ENCODE assay signal across 11 cellular contexts in genomic region chr6:111683749-111684267, GRCh38.
DNase-seq lines count a peak whose midpoint lies in the region; ATAC-seq, FAIRE-seq and TF ChIP-seq lines count a peak whose summit lies in the region.
"Had no signal": no experiment of that assay in that cellular context is flagged by ENCODE, and none has a peak within 500 bp of the region (broad histone marks: within the 10 kb centered on the region; RNA-seq: fewer than 3 reads in every experiment).

No MANE protein-coding gene starts in this region.

- H2BK12ac ChIP-seq in neuronal stem cell (ENCODE audit: low read length): no peak overlapping the region

- no peak overlapping the region for H2BK120ac ChIP-seq in neuronal stem cell (ENCODE audit: low read depth, low read length)

- no peaks in the 10 kb centered on the region for H3K27me3 ChIP-seq in body of pancreas
- H3K27me3 ChIP-seq in neuronal stem cell (ENCODE audit: control insufficient read depth in 3 of 3, insufficient read depth in 3 of 3, low read depth in 1 of 3, low read length in 3 of 3): no peaks in the 10 kb centered on the region

- no peak overlapping the region for H2BK5ac ChIP-seq in neuronal stem cell (ENCODE audit: low read length)

- H3K4me3 ChIP-seq in body of pancreas (no peak overlapping the region), neuronal stem cell (ENCODE audit: low read length in 2 of 2) (no peak overlapping the region)

- peaks cover 7% of the 10 kb centered on the region for H3K4me1 ChIP-seq in body of pancreas
- peaks cover 20 to 25% of the 10 kb centered on the region in 2 donors for H3K4me1 ChIP-seq in neuronal stem cell (ENCODE audit: control insufficient read depth in 2 of 2, insufficient read depth in 1 of 2, low read depth in 1 of 2, low read length in 2 of 2)

- intact Hi-C loops in body of pancreas (cut with DNase I): no loop called here
- intact Hi-C loops in head of caudate nucleus (cut with DNase I): no loop called here

- no peak overlapping the region for H2BK15ac ChIP-seq in neuronal stem cell (ENCODE audit: low read length)

- no peak overlapping the region for H4K8ac ChIP-seq in neuronal stem cell (ENCODE audit: low read depth, low read length)

- H2AK5ac ChIP-seq in neuronal stem cell (ENCODE audit: low read depth, low read length): no peak overlapping the region

- H4K91ac ChIP-seq in neuronal stem cell (ENCODE audit: low read depth, low read length, poor library complexity): no peak overlapping the region

- no peak for TF ChIP-seq CTCF in body of pancreas (IDR thresholded peaks at IDR 0.05)

- H3K36me3 ChIP-seq in body of pancreas (replicated peaks in 1 of 2; ENCODE audit: insufficient read depth in 1 of 2, low read depth in 2 of 2): no peaks in the 10 kb centered on the region
- H3K36me3 ChIP-seq in neuronal stem cell (replicated peaks in 1 of 2; ENCODE audit: control insufficient read depth in 2 of 2, insufficient read depth in 2 of 2, low read length in 2 of 2): peaks cover 17 to 79% of the 10 kb centered on the region in 2 donors

- DNase-seq in H4 (ENCODE audit: low spot score): peak; percentile 26
- no peak for DNase-seq in body of pancreas
- peak; percentile 99 for DNase-seq in iris pigment epithelial cell (ENCODE audit: low read depth)
- no peak for DNase-seq in urothelium cell line (ENCODE audit: low spot score)
- no peak for DNase-seq in neuronal stem cell (ENCODE audit: low spot score)
- DNase-seq in NCI-H2081 treated with DMSO at 0.1 percent for 48 hours (lab: John Stamatoyannopoulos, UW): no peak
- DNase-seq in head of caudate nucleus: no peak
- DNase-seq: erythroblast; stimulated activated CD4-positive, alpha-beta T cell treated with anti-CD3 and anti-CD28 coated beads, Interleukin-15, amount 100 ng/mL, for 24 hours had no signal

- H3K27me3 Mint-ChIP-seq in stimulated activated memory B cell treated with anti-CD40 and anti-IgM and Interleukin-4, amounts not matched to agents 10 μg/mL and 1 μg/mL and 100 μg/mL, for 72 hours: no peaks in the 10 kb centered on the region

- no peak overlapping the region for H3K14ac ChIP-seq in neuronal stem cell (ENCODE audit: low read length)

- peaks cover 2% of the 10 kb centered on the region for H3K79me1 ChIP-seq in neuronal stem cell (ENCODE audit: low read depth, low read length)

- FAIRE-seq in urothelium cell line (lab: Jason Lieb, UNC): no peak
- FAIRE-seq: TTC549 had no signal

- no peak overlapping the region for H3K9ac ChIP-seq in neuronal stem cell (ENCODE audit: low read depth, low read length, poor library complexity)

- no peak overlapping the region for H3K18ac ChIP-seq in neuronal stem cell (ENCODE audit: low read length)

- 69 to 72% methylated on average over 5 of the region's 5 CpGs for WGBS in body of pancreas, 2 donors
- no CpG with 5 or more reads among the region's 5 CpGs for WGBS in neuronal stem cell (ENCODE audit: extremely low coverage in 2 of 2, insufficient read length in 2 of 2, insufficient replicate concordance in 1 of 2), 2 donors

- no peak for TF ChIP-seq POLR2A in body of pancreas (IDR thresholded peaks at IDR 0.05)

- no peaks in the 10 kb centered on the region for H3K9me3 Mint-ChIP-seq in stimulated activated memory B cell treated with anti-CD40 and anti-IgM and Interleukin-4, amounts not matched to agents 10 μg/mL and 1 μg/mL and 100 μg/mL, for 72 hours

- H3K27ac Mint-ChIP-seq in stimulated activated memory B cell treated with anti-CD40 and anti-IgM and Interleukin-4, amounts not matched to agents 10 μg/mL and 1 μg/mL and 100 μg/mL, for 72 hours: peak overlapping the region; percentile 5

- H3K4me2 ChIP-seq in neuronal stem cell (ENCODE audit: insufficient read depth, low read length, poor library complexity, severe bottlenecking): no peak overlapping the region

- no peak overlapping the region for H3K4me3 Mint-ChIP-seq in stimulated activated memory B cell treated with anti-CD40 and anti-IgM and Interleukin-4, amounts not matched to agents 10 μg/mL and 1 μg/mL and 100 μg/mL, for 72 hours

- peak; percentile 49 for ATAC-seq in body of pancreas
- no peak for ATAC-seq in stimulated activated memory B cell treated with anti-CD40 and anti-IgM and Interleukin-4, amounts not matched to agents 10 μg/mL and 1 μg/mL and 100 μg/mL, for 72 hours

- no peak overlapping the region for H2AFZ ChIP-seq in neuronal stem cell (ENCODE audit: low read length)

- no peak overlapping the region for H3K4ac ChIP-seq in neuronal stem cell (ENCODE audit: low read length)

- no peak overlapping the region for H3K23ac ChIP-seq in neuronal stem cell (ENCODE audit: low read depth, low read length, poor library complexity)

- H3K9me3 ChIP-seq in body of pancreas: no peaks in the 10 kb centered on the region
- no peaks in the 10 kb centered on the region for H3K9me3 ChIP-seq in neuronal stem cell (replicated peaks in 1 of 2; ENCODE audit: control insufficient read depth in 2 of 2, insufficient read depth in 1 of 2, low read depth in 1 of 2, low read length in 2 of 2)

- H3K36me3 Mint-ChIP-seq in stimulated activated memory B cell treated with anti-CD40 and anti-IgM and Interleukin-4, amounts not matched to agents 10 μg/mL and 1 μg/mL and 100 μg/mL, for 72 hours: peaks cover 77% of the 10 kb centered on the region

- H3K4me1 Mint-ChIP-seq in stimulated activated memory B cell treated with anti-CD40 and anti-IgM and Interleukin-4, amounts not matched to agents 10 μg/mL and 1 μg/mL and 100 μg/mL, for 72 hours: peaks cover 9% of the 10 kb centered on the region

- peak overlapping the region in 2 of 4 donors; percentile 21 to 35 for H3K27ac ChIP-seq in body of pancreas
- no peak overlapping the region for H3K27ac ChIP-seq in neuronal stem cell (replicated peaks; ENCODE audit: low read length)

Comparison
In these comparisons a context has a peak if more than half of its experiments do, and no peak if none do; other contexts are left out.
1. DNase-seq: peak in H4 (single experiment) and iris pigment epithelial cell (single experiment); none in body of pancreas (0 of 4), urothelium cell line (single experiment), neuronal stem cell (single experiment), NCI-H2081 treated with DMSO at 0.1 percent for 48 hours (single experiment) and head of caudate nucleus (0 of 42).